8 cellular contexts compared by ENCODE assay signal in genomic region chr10:48289652-48290238, GRCh38. TPM values are rescaled to one million over a fixed set of nuclear protein-coding genes. Genes with fewer than 3 reads are reported as not detected.
DNase-seq lines count a peak whose midpoint lies in the region; ATAC-seq and TF ChIP-seq lines count a peak whose summit lies in the region.

No MANE protein-coding gene starts in this region.

- peaks cover 22% of the 10 kb centered on the region for H3K27me3 Mint-ChIP-seq in activated naive CD4-positive, alpha-beta T cell treated with anti-CD3 and anti-CD28 coated beads, Interleukin-2, amount 10 ng/mL, durations not matched to agents 7 days and 5 days

- peak overlapping the region; percentile 27; the same call in 1 of the 2 replicates for H3K9ac ChIP-seq in OCI-LY3 (ENCODE audit: low read length)

- TF ChIP-seq CTCF in OCI-LY3 (IDR thresholded peaks at IDR 0.05; ENCODE audit: low read depth, low read length) (peak; percentile 72), cardiac muscle cell (IDR thresholded peaks at IDR 0.05; ENCODE audit: low read depth, low read length) (peak; percentile 88)

- H3K27ac Mint-ChIP-seq in activated naive CD4-positive, alpha-beta T cell treated with anti-CD3 and anti-CD28 coated beads, Interleukin-2, amount 10 ng/mL, durations not matched to agents 7 days and 5 days: no peak overlapping the region

- no peak overlapping the region for H3K4me3 ChIP-seq in OCI-LY3 (ENCODE audit: low read length)
- no peak overlapping the region for H3K4me3 ChIP-seq in cardiac muscle cell

- H3K4me3 Mint-ChIP-seq in activated naive CD4-positive, alpha-beta T cell treated with anti-CD3 and anti-CD28 coated beads, Interleukin-2, amount 10 ng/mL, durations not matched to agents 7 days and 5 days: no peak overlapping the region

- no peak overlapping the region for H3K27ac ChIP-seq in OCI-LY3 (ENCODE audit: low read length)
- no peak overlapping the region for H3K27ac ChIP-seq in cardiac muscle cell

- peaks cover 8% of the 10 kb centered on the region for H3K4me1 Mint-ChIP-seq in activated naive CD4-positive, alpha-beta T cell treated with anti-CD3 and anti-CD28 coated beads, Interleukin-2, amount 10 ng/mL, durations not matched to agents 7 days and 5 days

- H3K36me3 ChIP-seq in OCI-LY3 (replicated peaks; ENCODE audit: low read depth, low read length) (peaks cover 6% of the 10 kb centered on the region), cardiac muscle cell (no peaks in the 10 kb centered on the region)

- no peaks in the 10 kb centered on the region for H3K27me3 ChIP-seq in OCI-LY3 (ENCODE audit: low read depth, low read length)
- no peaks in the 10 kb centered on the region for H3K27me3 ChIP-seq in cardiac muscle cell

- CTCF ChIA-PET in activated naive CD4-positive, alpha-beta T cell treated with anti-CD3 and anti-CD28 coated beads, Interleukin-2, amount 10 ng/mL, durations not matched to agents 7 days and 5 days (lab: Charles Lee): interaction anchor here (1.2 to 1.5 kb wide), 3 partner anchors 11 to 93 kb away, joined by 3 to 6 read pairs (median 5); no protein-coding TSS in a partner anchor

- no peaks in the 10 kb centered on the region for H3K79me2 ChIP-seq in OCI-LY3 (ENCODE audit: low read length)

- H3K4me1 ChIP-seq in OCI-LY3 (ENCODE audit: low read length) (peaks cover 43% of the 10 kb centered on the region), cardiac muscle cell (ENCODE audit: low read depth) (peaks cover 18% of the 10 kb centered on the region)

- peak overlapping the region; percentile 83 for H2AFZ ChIP-seq in OCI-LY3 (ENCODE audit: low read depth, low read length)

- H3K36me3 Mint-ChIP-seq in activated naive CD4-positive, alpha-beta T cell treated with anti-CD3 and anti-CD28 coated beads, Interleukin-2, amount 10 ng/mL, durations not matched to agents 7 days and 5 days: no peaks in the 10 kb centered on the region

- DNase-seq in activated gamma-delta T cell treated with Interleukin-2 at 50 U/mL for 16 hours: peak; percentile 36
- DNase-seq in activated gamma-delta T cell (lab: John Stamatoyannopoulos, UW): no peak
- DNase-seq in activated naive CD4-positive, alpha-beta T cell treated with anti-CD3 and anti-CD28 coated beads, Interleukin-2, amount 10 ng/mL, durations not matched to agents 7 days and 5 days: peak; percentile 49
- peak; percentile 65 to 85 for DNase-seq in cardiac muscle cell (ENCODE audit: low read depth in 1 of 2, low spot score in 1 of 2)
- peak; percentile 86 for DNase-seq in retina

- no peaks in the 10 kb centered on the region for H4K20me1 ChIP-seq in OCI-LY3 (ENCODE audit: insufficient read depth, low read length)

- peak overlapping the region; percentile 51 for H3K4me2 ChIP-seq in OCI-LY3 (ENCODE audit: low read length)

- H3K9me3 ChIP-seq in OCI-LY3 (ENCODE audit: insufficient read depth, low read length) (no peaks in the 10 kb centered on the region), cardiac muscle cell (ENCODE audit: low read depth) (no peaks in the 10 kb centered on the region)

- no peaks in the 10 kb centered on the region for H3K9me3 Mint-ChIP-seq in activated naive CD4-positive, alpha-beta T cell treated with anti-CD3 and anti-CD28 coated beads, Interleukin-2, amount 10 ng/mL, durations not matched to agents 7 days and 5 days

- ATAC-seq in HG03066 (IDR thresholded peaks at IDR 0.05; ENCODE audit: low read depth, unreplicated experiment) (peak; percentile 57), GM18520 (IDR thresholded peaks at IDR 0.05; ENCODE audit: unreplicated experiment) (no peak)

RNA-seq across cellular contexts. Expression of gene FRMPD2, which starts 15.2 kb away (rescaled TPM):
- total RNA-seq in cardiac muscle cell: 3.0 and 8.7 TPM in 2 replicates
- polyA plus RNA-seq in cardiac muscle cell: 1.4 and 2.3 TPM in 2 replicates

RNA-seq across cellular contexts. Expression of gene MAPK8, which starts 16.7 kb away (rescaled TPM):
- total RNA-seq in cardiac muscle cell: 40.8 and 50.6 TPM in 2 replicates
- 15.4 and 47.7 TPM in 2 replicates for polyA plus RNA-seq in cardiac muscle cell
